Comparison of ENCODE assay signal across 19 cellular contexts in the genomic region with DNA sequence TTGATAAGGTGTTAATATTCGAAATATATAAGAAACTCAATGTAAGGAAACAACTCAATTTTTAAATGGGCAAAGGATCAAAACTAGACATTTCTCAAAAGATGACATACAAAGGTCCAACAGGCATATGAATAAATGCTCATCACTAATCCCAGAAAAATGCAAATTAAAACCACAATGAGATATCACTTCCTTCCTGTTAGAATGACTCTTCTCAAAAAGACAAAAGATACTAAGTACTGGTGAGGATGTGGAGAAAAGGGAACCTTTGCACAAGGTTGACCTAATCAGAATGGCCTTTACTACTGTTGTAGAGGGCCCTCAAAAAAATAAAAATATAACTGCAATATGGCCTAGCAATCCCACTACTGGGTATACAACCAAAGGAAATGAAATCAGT.
DNase-seq lines count a peak whose midpoint lies in the region; ATAC-seq and TF ChIP-seq lines count a peak whose summit lies in the region.
"Had no signal": no experiment of that assay in that cellular context is flagged by ENCODE, and none has a peak within 500 bp of the region (broad histone marks: within the 10 kb centered on the region; RNA-seq: fewer than 3 reads in every experiment).

No MANE protein-coding gene starts in this region.

- H3K9me3 ChIP-seq in RWPE2 (ENCODE audit: severe bottlenecking) = peaks cover 3% of the 10 kb centered on the region

- no peaks in the 10 kb centered on the region for H3K4me1 ChIP-seq in RWPE2 (ENCODE audit: insufficient read depth, poor library complexity, severe bottlenecking)

- no peaks in the 10 kb centered on the region for H3K27me3 ChIP-seq in RWPE2 (ENCODE audit: insufficient read depth, poor library complexity, severe bottlenecking)
- H3K27me3 ChIP-seq: BLaER1 treated with 17β-estradiol and CSF1 and Interleukin-3, amounts not matched to agents 10 nM and 100 nM had no signal

- H3K4me3 ChIP-seq in RWPE2 (ENCODE audit: severe bottlenecking) = no peak overlapping the region
- no peak overlapping the region for H3K4me3 ChIP-seq in fibroblast of pulmonary artery (replicated peaks; ENCODE audit: low read depth, low read length)
- H3K4me3 ChIP-seq: BLaER1 treated with 17β-estradiol and CSF1 and Interleukin-3, amounts not matched to agents 10 nM and 100 nM had no signal

- no peaks in the 10 kb centered on the region for H3K36me3 ChIP-seq in RWPE2 (ENCODE audit: low read depth)
- H3K36me3 ChIP-seq: BLaER1 treated with 17β-estradiol and CSF1 and Interleukin-3, amounts not matched to agents 10 nM and 100 nM had no signal

- H3K27ac ChIP-seq in RWPE2 (ENCODE audit: poor library complexity, severe bottlenecking) = peak overlapping the region; percentile 36
- H3K27ac ChIP-seq: BLaER1 treated with 17β-estradiol and CSF1 and Interleukin-3, amounts not matched to agents 10 nM and 100 nM; HL-60 had no signal

- peak; percentile 66 for ATAC-seq in RWPE2 (ENCODE audit: low read depth)
- ATAC-seq in HG02642 (IDR thresholded peaks at IDR 0.05; ENCODE audit: poor library complexity, unreplicated experiment) = no peak
- no peak for ATAC-seq in GM18511 (IDR thresholded peaks at IDR 0.05; ENCODE audit: unreplicated experiment)
- ATAC-seq: Panc1 had no signal

- DNase-seq in A172 (ENCODE audit: low spot score) = peak; percentile 13
- peak; percentile 43 for DNase-seq in HCEC 1CT
- DNase-seq in RWPE2 (ENCODE audit: low spot score) = no peak
- peak; percentile 35 for DNase-seq in fibroblast of pulmonary artery (ENCODE audit: low read depth)
- no peak for DNase-seq in NCI-H82 treated with DMSO at 0.1 percent for 48 hours (lab: John Stamatoyannopoulos, UW; ENCODE audit: unreplicated experiment)
- DNase-seq in central memory CD4-positive, alpha-beta T cell = no peak
- DNase-seq: CD8-positive, alpha-beta memory T cell; DND-41; KBM-7; NCI-H1048; NCI-H1436 treated with DMSO at 0.1 percent for 48 hours; NCI-H2081; NCI-H510A treated with DMSO at 0.1 percent for 48 hours; SHP77 treated with DMSO at 0.1 percent for 48 hours had no signal

- TF ChIP-seq CTCF in RWPE2 (IDR thresholded peaks at IDR 0.05; ENCODE audit: poor library complexity, severe bottlenecking) (no peak), fibroblast of pulmonary artery (IDR thresholded peaks at IDR 0.05; ENCODE audit: low read length, missing control alignments) (no peak)

Comparison
In these comparisons a context has a peak if more than half of its experiments do, and no peak if none do; other contexts are left out.
1. DNase-seq: peak in A172 (single experiment), HCEC 1CT (single experiment) and fibroblast of pulmonary artery (single experiment); none in RWPE2 (single experiment), NCI-H82 treated with DMSO at 0.1 percent for 48 hours (single experiment) and central memory CD4-positive, alpha-beta T cell (single experiment).